ENCODE assay signal across 8 cellular contexts in genomic region chr5:138354926-138355378, GRCh38. TPM values are rescaled to one million over a fixed set of nuclear protein-coding genes. Genes with fewer than 3 reads are reported as not detected.
DNase-seq lines count a peak whose midpoint lies in the region; ATAC-seq, FAIRE-seq and TF ChIP-seq lines count a peak whose summit lies in the region.

No MANE protein-coding gene starts in this region.

- no peak overlapping the region for H3K9ac ChIP-seq in kidney (ENCODE audit: low read length in 2 of 2)

- no peak for FAIRE-seq in kidney (lab: Jason Lieb, UNC)

- intact Hi-C loops in heart left ventricle (cut with DNase I) (loop anchor here in 1 of 10 donors (10.0 kb wide), 1 partner anchor 50 kb away; no protein-coding TSS in a partner anchor), kidney (cut with DNase I) (no loop called here)

- DNase-seq in heart left ventricle (peak in 2 of 5 donors; percentile 26 to 27), right atrium auricular region (ENCODE audit: low spot score) (no peak), SK-N-DZ (ENCODE audit: low spot score) (peak; percentile 55), astrocyte of the hippocampus (ENCODE audit: low read depth, low spot score) (peak; percentile 82), kidney (no peak)
- peak; percentile 41 for DNase-seq in stimulated activated CD4-positive, alpha-beta T cell treated with anti-CD3 and anti-CD28 coated beads, Interleukin-2, amount 100 ng/mL, for 4 hours (ENCODE audit: low read depth)

- peak overlapping the region in 4 of 12 donors; percentile 96 to 99 (median 98) for H3K27ac ChIP-seq in heart left ventricle
- H3K27ac ChIP-seq in right atrium auricular region = peak overlapping the region in 1 of 2 donors; percentile 37
- no peak overlapping the region for H3K27ac ChIP-seq in kidney (ENCODE audit: low read depth in 2 of 2, low read length in 2 of 2)

- H3K9me3 ChIP-seq in heart left ventricle = peaks cover 0 to 9% (median 0%) of the 10 kb centered on the region in 12 donors
- no peaks in the 10 kb centered on the region for H3K9me3 ChIP-seq in right atrium auricular region
- peaks cover 3% of the 10 kb centered on the region for H3K9me3 ChIP-seq in iPS-18c (ENCODE audit: control insufficient read depth, insufficient read depth, low read length)
- peaks cover 0 to 4% of the 10 kb centered on the region in 2 donors for H3K9me3 ChIP-seq in kidney (ENCODE audit: control insufficient read depth in 1 of 2, low read length in 2 of 2)

- WGBS in heart left ventricle, 4 donors = 19 to 24% (median 22%) methylated on average over 6 of the region's 6 CpGs

- H3K36me3 ChIP-seq in heart left ventricle (peaks cover 0 to under 1% (median 0%) of the 10 kb centered on the region in 9 donors), right atrium auricular region (no peaks in the 10 kb centered on the region), kidney (ENCODE audit: control insufficient read depth in 1 of 2, insufficient read depth in 2 of 2, low read length in 2 of 2) (no peaks in the 10 kb centered on the region)

- H3K4me3 ChIP-seq in heart left ventricle (peak overlapping the region in 9 of 12 donors; percentile 18 to 99 (median 96)), right atrium auricular region (peak overlapping the region in 1 of 2 donors; percentile 96), iPS-18c (ENCODE audit: insufficient read depth, low read depth, low read length) (peak overlapping the region; percentile 95), kidney (ENCODE audit: low read length in 2 of 2) (peak overlapping the region in 1 of 2 donors; percentile 64)

- no peaks in the 10 kb centered on the region for H3K27me3 ChIP-seq in heart left ventricle
- H3K27me3 ChIP-seq in right atrium auricular region = no peaks in the 10 kb centered on the region

- TF ChIP-seq CTCF in heart left ventricle (IDR thresholded peaks at IDR 0.05) = no peak
- TF ChIP-seq CTCF in right atrium auricular region (IDR thresholded peaks at IDR 0.05) = no peak
- no peak for TF ChIP-seq CTCF in kidney (IDR thresholded peaks at IDR 0.05; ENCODE audit: borderline replicate concordance, extremely low read depth, insufficient read depth)

- ATAC-seq in heart left ventricle (peak in 3 of 4 donors; percentile 20 to 41 (median 21)), HG03432 (IDR thresholded peaks at IDR 0.05; ENCODE audit: unreplicated experiment) (peak; percentile 43)

- TF ChIP-seq POLR2A in heart left ventricle (IDR thresholded peaks at IDR 0.05) = no peak

- peaks cover 0 to 61% (median 37%) of the 10 kb centered on the region in 12 donors for H3K4me1 ChIP-seq in heart left ventricle
- peaks cover 0 to 49% of the 10 kb centered on the region in 2 donors for H3K4me1 ChIP-seq in right atrium auricular region
- H3K4me1 ChIP-seq in kidney (ENCODE audit: control insufficient read depth in 1 of 2, insufficient read depth in 1 of 2, low read depth in 1 of 2, low read length in 2 of 2) = peaks cover 0 to 13% of the 10 kb centered on the region in 2 donors

RNA-seq across cellular contexts. Expression of gene KDM3B, which starts 2.5 kb away (rescaled TPM):
- total RNA-seq in heart left ventricle = 10 to 100 TPM; 31.9 to 65.1 (median 52.6) TPM
- polyA plus RNA-seq in heart left ventricle = 10 to 100 TPM; 17.0 to 18.2 TPM
- total RNA-seq in right atrium auricular region = 10 to 100 TPM; 42.9 to 46.9 TPM
- polyA plus RNA-seq in SK-N-DZ (2014; cell fraction: cytosol; rRNA removed) = 64.0 and 69.3 TPM in 2 replicates
- 64.0 and 65.0 TPM in 2 replicates for polyA plus RNA-seq in SK-N-DZ (2014; cell fraction: nucleus; rRNA removed)
- total RNA-seq in kidney = 69.6 TPM
- 18.5 TPM for polyA plus RNA-seq in kidney (ENCODE audit: insufficient read depth, low read depth, low replicate concordance)

RNA-seq across cellular contexts. Expression of gene FAM53C, which starts 16.9 kb away (rescaled TPM):
- total RNA-seq in heart left ventricle (10 to 100 TPM; 21.5 to 41.0 (median 26.2) TPM), right atrium auricular region (10 to 100 TPM; 18.6 to 21.4 TPM), kidney (18.9 TPM)
- polyA plus RNA-seq in heart left ventricle (10 to 100 TPM; 15.0 to 18.3 TPM), kidney (ENCODE audit: insufficient read depth, low read depth, low replicate concordance) (8.1 TPM)
- polyA plus RNA-seq in SK-N-DZ (2014; cell fraction: cytosol; rRNA removed) = 42.0 and 49.4 TPM in 2 replicates
- 53.8 and 57.7 TPM in 2 replicates for polyA plus RNA-seq in SK-N-DZ (2014; cell fraction: nucleus; rRNA removed)

RNA-seq across cellular contexts. Expression of gene CDC25C, which starts 23.3 kb away (rescaled TPM):
- total RNA-seq in heart left ventricle = 1 to 10 TPM in 1 of 9 donors, under 1 TPM in 3, not detected in 5; 0.19 to 2.5 (median 0.58) TPM
- under 1 TPM in 1 of 2 donors, not detected in 1; 0.08 TPM for polyA plus RNA-seq in heart left ventricle
- under 1 TPM in 1 of 2 donors, not detected in 1; 0.30 TPM for total RNA-seq in right atrium auricular region
- 48.9 and 51.5 TPM in 2 replicates for polyA plus RNA-seq in SK-N-DZ (2014; cell fraction: cytosol; rRNA removed)
- polyA plus RNA-seq in SK-N-DZ (2014; cell fraction: nucleus; rRNA removed) = 31.7 and 34.1 TPM in 2 replicates
- total RNA-seq in kidney = 0.25 TPM
- not detected for polyA plus RNA-seq in kidney (ENCODE audit: insufficient read depth, low read depth, low replicate concordance)

Comparison
In these comparisons a context has a peak if more than half of its experiments do, and no peak if none do; other contexts are left out.
1. DNase-seq: peak in SK-N-DZ (single experiment), astrocyte of the hippocampus (single experiment) and stimulated activated CD4-positive, alpha-beta T cell treated with anti-CD3 and anti-CD28 coated beads, Interleukin-2, amount 100 ng/mL, for 4 hours (single experiment); none in right atrium auricular region (single experiment) and kidney (single experiment).